In genomic region chr1:241934181-241934815, GRCh38 we compare ENCODE assay signal across 12 cellular contexts. TPM values are rescaled to one million over a fixed set of nuclear protein-coding genes. Genes with fewer than 3 reads are reported as not detected.
A peak's percentile ranks its signal among the peaks of the same experiment; 100 is the strongest.
DNase-seq lines count a peak whose midpoint lies in the region; ATAC-seq and TF ChIP-seq lines count a peak whose summit lies in the region.
"Had no signal": no experiment of that assay in that cellular context is flagged by ENCODE, and none has a peak within 500 bp of the region (broad histone marks: within the 10 kb centered on the region; RNA-seq: fewer than 3 reads in every experiment).

No MANE protein-coding gene starts in this region.

- H3K27ac Mint-ChIP-seq in neural progenitor cell = peak overlapping the region; percentile 95
- H3K27ac Mint-ChIP-seq in immature natural killer cell = no peak overlapping the region
- H3K27ac Mint-ChIP-seq in activated CD8-positive, alpha-beta T cell treated with anti-CD3 and anti-CD28 coated beads for 36 hours = no peak overlapping the region
- H3K27ac Mint-ChIP-seq: activated B cell treated with CpG ODN at 0.5 μM for 24 hours had no signal

- no peak overlapping the region for H3K27ac ChIP-seq in neural progenitor cell

- peaks cover 4% of the 10 kb centered on the region for H4K20me1 ChIP-seq in neural progenitor cell (ENCODE audit: low read depth)

- peaks cover 11% of the 10 kb centered on the region for H3K9me3 Mint-ChIP-seq in neural progenitor cell
- no peaks in the 10 kb centered on the region for H3K9me3 Mint-ChIP-seq in immature natural killer cell
- peaks cover 4% of the 10 kb centered on the region for H3K9me3 Mint-ChIP-seq in activated CD8-positive, alpha-beta T cell treated with anti-CD3 and anti-CD28 coated beads for 36 hours

- H3K36me3 ChIP-seq in neural progenitor cell = no peaks in the 10 kb centered on the region

- intact Hi-C loops in activated CD8-positive, alpha-beta T cell treated with anti-CD3 and anti-CD28 coated beads for 36 hours (cut with micrococcal nuclease) = no loop called here

- peaks cover 22% of the 10 kb centered on the region for H3K4me1 ChIP-seq in neural progenitor cell

- DNase-seq in DMS79 (lab: John Stamatoyannopoulos, UW) (peak; percentile 60), NCI-H2227 (lab: John Stamatoyannopoulos, UW; ENCODE audit: unreplicated experiment) (peak; percentile 85), epithelial cell of esophagus (ENCODE audit: low read depth) (peak; percentile 8), neural progenitor cell (ENCODE audit: low spot score) (peak; percentile 76), immature natural killer cell (no peak), NCI-H128 (lab: John Stamatoyannopoulos, UW; ENCODE audit: unreplicated experiment) (no peak)
- DNase-seq in activated CD8-positive, alpha-beta T cell treated with anti-CD3 and anti-CD28 coated beads for 36 hours = no peak
- DNase-seq: activated B cell treated with CpG ODN at 0.5 μM for 24 hours, NCI-H446 treated with DMSO at 0.1 percent for 48 hours had no signal

- POLR2A ChIA-PET in activated CD8-positive, alpha-beta T cell treated with anti-CD3 and anti-CD28 coated beads for 36 hours (lab: Charles Lee) = no interaction called here

- no peak overlapping the region for H2AFZ ChIP-seq in neural progenitor cell (replicated peaks)

- peaks cover 23% of the 10 kb centered on the region for H3F3A ChIP-seq in neural progenitor cell (ENCODE audit: low read depth)

- H3K4me3 ChIP-seq in epithelial cell of esophagus (ENCODE audit: low read length) (no peak overlapping the region), neural progenitor cell (no peak overlapping the region)

- H3K27me3 Mint-ChIP-seq in neural progenitor cell (ENCODE audit: insufficient read depth, low read depth) (peaks cover 8% of the 10 kb centered on the region), immature natural killer cell (ENCODE audit: low read depth in 3 of 3) (peaks cover 7 to 17% (median 10%) of the 10 kb centered on the region in 3 donors)
- peaks cover 3% of the 10 kb centered on the region for H3K27me3 Mint-ChIP-seq in activated CD8-positive, alpha-beta T cell treated with anti-CD3 and anti-CD28 coated beads for 36 hours

- H3K79me2 ChIP-seq in neural progenitor cell (ENCODE audit: low read depth) = no peaks in the 10 kb centered on the region

- CTCF ChIA-PET in activated CD8-positive, alpha-beta T cell treated with anti-CD3 and anti-CD28 coated beads for 36 hours (lab: Charles Lee) = no interaction called here

- H3K4me3 Mint-ChIP-seq in neural progenitor cell (peak overlapping the region; percentile 22), immature natural killer cell (no peak overlapping the region)
- H3K4me3 Mint-ChIP-seq in activated CD8-positive, alpha-beta T cell treated with anti-CD3 and anti-CD28 coated beads for 36 hours = no peak overlapping the region
- H3K4me3 Mint-ChIP-seq: activated B cell treated with CpG ODN at 0.5 μM for 24 hours had no signal

- H3K36me3 Mint-ChIP-seq in neural progenitor cell (no peaks in the 10 kb centered on the region), immature natural killer cell (no peaks in the 10 kb centered on the region)
- H3K36me3 Mint-ChIP-seq in activated CD8-positive, alpha-beta T cell treated with anti-CD3 and anti-CD28 coated beads for 36 hours (ENCODE audit: low read depth) = no peaks in the 10 kb centered on the region

- peaks cover 40% of the 10 kb centered on the region for H3K4me1 Mint-ChIP-seq in neural progenitor cell
- H3K4me1 Mint-ChIP-seq in immature natural killer cell = no peaks in the 10 kb centered on the region
- no peaks in the 10 kb centered on the region for H3K4me1 Mint-ChIP-seq in activated CD8-positive, alpha-beta T cell treated with anti-CD3 and anti-CD28 coated beads for 36 hours (ENCODE audit: low read depth)
- H3K4me1 Mint-ChIP-seq: activated B cell treated with CpG ODN at 0.5 μM for 24 hours had no signal

- TF ChIP-seq CTCF in epithelial cell of esophagus (IDR thresholded peaks at IDR 0.05; ENCODE audit: insufficient read depth, low read depth, low read length, missing control alignments) (no peak), neural progenitor cell (IDR thresholded peaks at IDR 0.05) (no peak)
- no peak for TF ChIP-seq CTCF in activated CD8-positive, alpha-beta T cell treated with anti-CD3 and anti-CD28 coated beads for 36 hours (IDR thresholded peaks at IDR 0.05)

- H3K9ac ChIP-seq in neural progenitor cell = no peak overlapping the region

- H3K9me3 ChIP-seq in neural progenitor cell (ENCODE audit: low read depth) = peaks cover 8% of the 10 kb centered on the region

- H3K27me3 ChIP-seq in neural progenitor cell = no peaks in the 10 kb centered on the region

- ATAC-seq in HG03025 (IDR thresholded peaks at IDR 0.05; ENCODE audit: low FRiP score, unreplicated experiment) = no peak
- ATAC-seq in activated CD8-positive, alpha-beta T cell treated with anti-CD3 and anti-CD28 coated beads for 36 hours = no peak

- peak overlapping the region; percentile 33 for H3K4me2 ChIP-seq in neural progenitor cell

RNA-seq across cellular contexts. Expression of gene BECN2, which starts 23.3 kb away (rescaled TPM):
- not detected in 2 replicates for total RNA-seq in neural progenitor cell (ENCODE audit: low replicate concordance)
- not detected for polyA plus RNA-seq in immature natural killer cell
- not detected for total RNA-seq in activated CD8-positive, alpha-beta T cell treated with anti-CD3 and anti-CD28 coated beads for 36 hours
- total RNA-seq: activated B cell treated with CpG ODN at 0.5 μM for 24 hours, liver had no signal
- polyA plus RNA-seq: adipose tissue, liver had no signal

Comparison
In these comparisons a context has a peak if more than half of its experiments do, and no peak if none do; other contexts are left out.
1. DNase-seq: peak in DMS79 (single experiment), NCI-H2227 (single experiment), epithelial cell of esophagus (single experiment) and neural progenitor cell (single experiment); none in immature natural killer cell (0 of 3), NCI-H128 (single experiment) and activated CD8-positive, alpha-beta T cell treated with anti-CD3 and anti-CD28 coated beads for 36 hours (single experiment).